Comparison of ENCODE assay signal across 9 cellular contexts in the genomic region with DNA sequence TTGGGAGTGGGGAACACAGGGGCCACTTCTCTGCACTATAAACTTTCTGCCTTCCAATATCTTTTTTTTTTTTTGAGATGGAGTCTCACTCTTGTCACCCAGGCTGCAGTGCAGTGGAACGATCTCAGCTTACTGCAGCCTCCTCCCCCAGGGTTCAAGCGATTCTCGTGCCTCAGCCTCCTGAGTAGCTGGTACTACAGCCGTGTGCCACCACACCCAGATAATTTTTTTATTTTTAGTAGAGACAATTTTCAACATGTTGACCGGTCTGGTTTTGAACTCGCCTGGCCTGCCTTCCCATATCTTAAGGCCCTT. TPM values are rescaled to one million over a fixed set of nuclear protein-coding genes. Genes with fewer than 3 reads are reported as not detected.
A peak's percentile ranks its signal among the peaks of the same experiment; 100 is the strongest.
DNase-seq lines count a peak whose midpoint lies in the region; ATAC-seq, FAIRE-seq and TF ChIP-seq lines count a peak whose summit lies in the region.
"Had no signal": no experiment of that assay in that cellular context is flagged by ENCODE, and none has a peak within 500 bp of the region (broad histone marks: within the 10 kb centered on the region; RNA-seq: fewer than 3 reads in every experiment).

No MANE protein-coding gene starts in this region.

- H3K27me3 Mint-ChIP-seq in CD14-positive monocyte (ENCODE audit: low read depth in 3 of 3) (peaks cover 0 to 4% (median 3%) of the 10 kb centered on the region in 3 donors), neural progenitor cell (ENCODE audit: insufficient read depth, low read depth) (peaks cover 7% of the 10 kb centered on the region)
- no peaks in the 10 kb centered on the region for H3K27me3 Mint-ChIP-seq in effector memory CD8-positive, alpha-beta T cell

- intact Hi-C loops in CD14-positive monocyte (cut with micrococcal nuclease) (no loop called here), PC-3 (cut with micrococcal nuclease) (loop anchor here (5.0 kb wide), 1 partner anchor 155 kb away; a partner anchor contains a TSS)

- H3K27ac Mint-ChIP-seq in CD14-positive monocyte: peak overlapping the region; percentile 98 to 100 (median 99)
- H3K27ac Mint-ChIP-seq in effector memory CD8-positive, alpha-beta T cell: peak overlapping the region; percentile 99
- H3K27ac Mint-ChIP-seq in neural progenitor cell: peak overlapping the region; percentile 93

- BruUV-seq in PC-3 (replicated peaks; lab: Mats Ljungman, UMichigan): no TSS peak

- CTCF ChIA-PET in PC-3 (lab: Charles Lee): interaction anchor here (1.7 kb wide), 1 partner anchor 27 kb away, joined by 8 read pairs; no protein-coding TSS in a partner anchor

- H3K4me3 ChIP-seq in PC-3 (ENCODE audit: low read length): peak overlapping the region; percentile 85
- H3K4me3 ChIP-seq in neural progenitor cell: peak overlapping the region; percentile 63

- H3K27me3 ChIP-seq in PC-3 (ENCODE audit: low read length) (no peaks in the 10 kb centered on the region), neural progenitor cell (no peaks in the 10 kb centered on the region)

- peaks cover 37% of the 10 kb centered on the region for H3K4me1 Mint-ChIP-seq in CD14-positive monocyte
- H3K4me1 Mint-ChIP-seq in effector memory CD8-positive, alpha-beta T cell (ENCODE audit: low read depth in 2 of 2): peaks cover 43 to 49% of the 10 kb centered on the region in 2 donors
- H3K4me1 Mint-ChIP-seq in neural progenitor cell: peaks cover 53% of the 10 kb centered on the region

- H3K9ac ChIP-seq in PC-3 (ENCODE audit: low read length): peak overlapping the region; percentile 99
- no peak overlapping the region for H3K9ac ChIP-seq in neural progenitor cell

- peak overlapping the region; percentile 100 for H3K4me3 Mint-ChIP-seq in CD14-positive monocyte
- H3K4me3 Mint-ChIP-seq in effector memory CD8-positive, alpha-beta T cell: peak overlapping the region; percentile 100
- H3K4me3 Mint-ChIP-seq in neural progenitor cell: peak overlapping the region; percentile 100

- peak overlapping the region; percentile 93 for H3K27ac ChIP-seq in PC-3 (ENCODE audit: low read length)
- H3K27ac ChIP-seq in neural progenitor cell: no peak overlapping the region

- FAIRE-seq in GM12891 (lab: Jason Lieb, UNC): no peak

- H3K9me3 ChIP-seq in PC-3 (ENCODE audit: low read length) (no peaks in the 10 kb centered on the region), neural progenitor cell (ENCODE audit: low read depth) (no peaks in the 10 kb centered on the region)

- H3K9me3 Mint-ChIP-seq in CD14-positive monocyte (peaks cover 0 to 3% (median 0%) of the 10 kb centered on the region in 7 donors), neural progenitor cell (no peaks in the 10 kb centered on the region)
- H3K9me3 Mint-ChIP-seq in effector memory CD8-positive, alpha-beta T cell: no peaks in the 10 kb centered on the region

- POLR2A ChIA-PET in PC-3 (lab: Charles Lee; ENCODE audit: unreplicated experiment): no interaction called here

- H3K79me2 ChIP-seq in PC-3 (ENCODE audit: low read length) (peaks cover 80% of the 10 kb centered on the region), neural progenitor cell (ENCODE audit: low read depth) (peaks cover 94% of the 10 kb centered on the region)

- ATAC-seq in PC-3 (no peak), HG03108 (IDR thresholded peaks at IDR 0.05; ENCODE audit: unreplicated experiment) (no peak)
- ATAC-seq in effector memory CD8-positive, alpha-beta T cell (replicated peaks): no peak

- peaks cover 17% of the 10 kb centered on the region for H3F3A ChIP-seq in PC-3 (ENCODE audit: low read length, unreplicated experiment)
- H3F3A ChIP-seq in neural progenitor cell (ENCODE audit: low read depth): peaks cover 79% of the 10 kb centered on the region

- peaks cover 61% of the 10 kb centered on the region for H3K36me3 ChIP-seq in PC-3 (ENCODE audit: low read depth, low read length)
- peaks cover 6% of the 10 kb centered on the region for H3K36me3 ChIP-seq in neural progenitor cell

- no peaks in the 10 kb centered on the region for H3K9me2 ChIP-seq in PC-3 (replicated peaks; ENCODE audit: low read length)

- H3K4me2 ChIP-seq in PC-3 (ENCODE audit: low read length) (peak overlapping the region; percentile 95), neural progenitor cell (peak overlapping the region; percentile 95)

- TF ChIP-seq CTCF in CD14-positive monocyte (IDR thresholded peaks at IDR 0.05) (no peak), PC-3 (conservative IDR thresholded peaks at IDR 0.05; ENCODE audit: low read depth, low read length) (no peak), neural progenitor cell (IDR thresholded peaks at IDR 0.05) (no peak)

- H2AFZ ChIP-seq in PC-3 (ENCODE audit: low read length) (no peak overlapping the region), neural progenitor cell (replicated peaks) (no peak overlapping the region)

- H3K4me1 ChIP-seq in PC-3 (ENCODE audit: insufficient read depth, low read length) (peaks cover 38% of the 10 kb centered on the region), neural progenitor cell (peaks cover 29% of the 10 kb centered on the region)

- H4K20me1 ChIP-seq in PC-3 (ENCODE audit: low read length) (peaks cover 60% of the 10 kb centered on the region), neural progenitor cell (ENCODE audit: low read depth) (peaks cover 53% of the 10 kb centered on the region)

- DNase-seq in CD14-positive monocyte (ENCODE audit: low spot score) (no peak), PC-3 (no peak), neural progenitor cell (ENCODE audit: low spot score) (no peak), GM12891 (ENCODE audit: insufficient read length, low spot score) (no peak), DMS153 treated with DMSO at 0.1 percent for 48 hours (lab: John Stamatoyannopoulos, UW; ENCODE audit: unreplicated experiment) (no peak)
- DNase-seq in effector memory CD8-positive, alpha-beta T cell: no peak
- DNase-seq in stimulated activated CD4-positive, alpha-beta T cell treated with anti-CD3 and anti-CD28 coated beads, Interleukin-4, amount 100 ng/mL, for 1 hour: no peak
- DNase-seq: NCI-H2171 had no signal

- peaks cover 50 to 53% of the 10 kb centered on the region in 2 donors for H3K36me3 Mint-ChIP-seq in CD14-positive monocyte
- peaks cover 80% of the 10 kb centered on the region for H3K36me3 Mint-ChIP-seq in effector memory CD8-positive, alpha-beta T cell (ENCODE audit: insufficient read depth)
- H3K36me3 Mint-ChIP-seq in neural progenitor cell: peaks cover 37% of the 10 kb centered on the region

- no peak for TF ChIP-seq POLR2A in GM12891 (IDR thresholded peaks at IDR 0.05; ENCODE audit: low read depth, low read length)

TF ChIP-seq in GM12891, 5 proteins besides CTCF, POLR2A, EP300 and RAD21:
- no peak for TF ChIP-seq TAF1 (IDR thresholded peaks at IDR 0.05; ENCODE audit: low read depth, low read length)

RNA-seq across cellular contexts. Expression of a gene that starts 1.7 kb away (rescaled TPM):
- 100 to 1,000 TPM; 156 to 189 TPM for polyA plus RNA-seq in CD14-positive monocyte
- 243 and 304 TPM in 2 replicates for total RNA-seq in PC-3 (2014; rRNA removed)
- 99.8 and 130 TPM in 2 replicates for total RNA-seq in neural progenitor cell (ENCODE audit: low replicate concordance)
- 96.7 TPM for polyA plus RNA-seq in GM12891 (2012; ENCODE audit: low read depth, missing spikeins)

RNA-seq across cellular contexts. Expression of a gene that starts 38.8 kb away (rescaled TPM):
- polyA plus RNA-seq in CD14-positive monocyte: not detected
- total RNA-seq in PC-3 (2014; rRNA removed) (not detected in 2 replicates), neural progenitor cell (ENCODE audit: low replicate concordance) (not detected in 2 replicates)
- not detected for polyA plus RNA-seq in GM12891 (2012; ENCODE audit: low read depth, missing spikeins)

RNA-seq across cellular contexts. Expression of a gene that starts 43.0 kb away (rescaled TPM):
- 10 to 100 TPM; 14.2 to 18.4 TPM for polyA plus RNA-seq in CD14-positive monocyte
- total RNA-seq in PC-3 (2014; rRNA removed) (217 and 222 TPM in 2 replicates), neural progenitor cell (ENCODE audit: low replicate concordance) (40.0 and 47.4 TPM in 2 replicates)
- polyA plus RNA-seq in GM12891 (2012; ENCODE audit: low read depth, missing spikeins): 47.9 TPM

RNA-seq across cellular contexts. Expression of a gene that starts 49.7 kb away (rescaled TPM):
- under 1 TPM in 1 of 2 donors, not detected in 1; 0.74 TPM for polyA plus RNA-seq in CD14-positive monocyte
- total RNA-seq in PC-3 (2014; rRNA removed) (not detected in 2 replicates), neural progenitor cell (ENCODE audit: low replicate concordance) (not detected in 2 replicates)
- 0.42 TPM for polyA plus RNA-seq in GM12891 (2012; ENCODE audit: low read depth, missing spikeins)

RNA-seq across cellular contexts. Expression of a gene that starts 50.5 kb away (rescaled TPM):
- polyA plus RNA-seq in CD14-positive monocyte: 10 to 100 TPM; 38.5 to 39.6 TPM
- total RNA-seq in PC-3 (2014; rRNA removed) (41.4 and 48.2 TPM in 2 replicates), neural progenitor cell (ENCODE audit: low replicate concordance) (30.2 and 32.9 TPM in 2 replicates)
- polyA plus RNA-seq in GM12891 (2012; ENCODE audit: low read depth, missing spikeins): 30.5 TPM
